Comparison of ENCODE assay signal across 8 cellular contexts in genomic region chr12:85057370-85057963, GRCh38. TPM values are rescaled to one million over a fixed set of nuclear protein-coding genes. Genes with fewer than 3 reads are reported as not detected.
DNase-seq lines count a peak whose midpoint lies in the region; ATAC-seq and TF ChIP-seq lines count a peak whose summit lies in the region.

No MANE protein-coding gene starts in this region.

- WGBS in heart right ventricle, 2 donors = 42 to 46% methylated on average over 2 of the region's 2 CpGs
- WGBS in aorta, 2 donors = 45 to 55% methylated on average over 2 of the region's 2 CpGs

- H3K4me1 ChIP-seq in heart right ventricle = peaks cover 0 to 3% (median 0%) of the 10 kb centered on the region in 9 donors
- no peaks in the 10 kb centered on the region for H3K4me1 ChIP-seq in aorta (ENCODE audit: control insufficient read depth in 1 of 2, insufficient read depth in 2 of 2, low read length in 2 of 2)

- peak; percentile 20 to 74 (median 66) for TF ChIP-seq CTCF in heart right ventricle (IDR thresholded peaks at IDR 0.05)

- no peaks in the 10 kb centered on the region for H3K36me3 ChIP-seq in heart right ventricle
- H3K36me3 ChIP-seq in SK-N-MC (ENCODE audit: insufficient read depth, low read length) = no peaks in the 10 kb centered on the region; the same call in 1 of the 2 replicates
- no peaks in the 10 kb centered on the region for H3K36me3 ChIP-seq in aorta (ENCODE audit: control insufficient read depth in 1 of 2, insufficient read depth in 2 of 2, low read length in 1 of 2)

- ATAC-seq in heart right ventricle (no peak), Right ventricle myocardium superior (ENCODE audit: poor library complexity) (no peak), GM21619 (IDR thresholded peaks at IDR 0.05; ENCODE audit: unreplicated experiment) (peak; percentile 87), aorta (ENCODE audit: low FRiP score) (no peak)

- H3K4me3 ChIP-seq in heart right ventricle = no peak overlapping the region
- no peak overlapping the region for H3K4me3 ChIP-seq in SK-N-MC
- H3K4me3 ChIP-seq in aorta (ENCODE audit: low read length in 2 of 2) = no peak overlapping the region

- H3K27ac ChIP-seq in heart right ventricle = no peak overlapping the region
- no peak overlapping the region for H3K27ac ChIP-seq in SK-N-MC
- H3K27ac ChIP-seq in aorta (ENCODE audit: low read depth in 1 of 2, low read length in 2 of 2) = no peak overlapping the region

- intact Hi-C loops in heart right ventricle (cut with DNase I) (no loop called here), Right ventricle myocardium superior (cut with DNase I) (no loop called here), aorta (cut with DNase I) (no loop called here)

- DNase-seq in heart right ventricle (peak in 1 of 2 donors; percentile 11), Right ventricle myocardium superior (no peak), KBM-7 (peak; percentile 35), SK-N-MC (ENCODE audit: low read depth, low spot score) (peak; percentile 45), fibroblast of peridontal ligament (ENCODE audit: extremely low read depth) (peak; percentile 72), putamen (ENCODE audit: low spot score) (peak; percentile 14), aorta (no peak)

- in situ Hi-C loops in KBM-7 (cut with MboI; ENCODE audit: low pct_unique_long_range_greater_than_20kb, low sequenced_read_pairs) = no loop called here

- no peak overlapping the region for H3K9ac ChIP-seq in SK-N-MC (ENCODE audit: insufficient read length)

- H3K27me3 ChIP-seq in heart right ventricle = no peaks in the 10 kb centered on the region
- H3K27me3 ChIP-seq in aorta (ENCODE audit: control insufficient read depth in 1 of 2, insufficient read depth in 2 of 2, low read length in 1 of 2) = no peaks in the 10 kb centered on the region

- H3K9me3 ChIP-seq in heart right ventricle (no peaks in the 10 kb centered on the region), SK-N-MC (ENCODE audit: low read depth, low read length) (no peaks in the 10 kb centered on the region), aorta (ENCODE audit: control insufficient read depth, low read length) (no peaks in the 10 kb centered on the region)

RNA-seq across cellular contexts. Expression of gene LRRIQ1, which starts 21.3 kb away (rescaled TPM):
- total RNA-seq in heart right ventricle (under 1 TPM in 9 of 10 donors, not detected in 1; 0.04 to 0.79 (median 0.14) TPM), Right ventricle myocardium superior (0.22 TPM), aorta (under 1 TPM; 0.19 to 0.99 TPM)
- polyA plus RNA-seq in heart right ventricle (under 1 TPM; 0.15 to 0.16 TPM), aorta (not detected)

RNA-seq across cellular contexts. Expression of gene TSPAN19, which starts 21.4 kb away (rescaled TPM):
- 1 to 10 TPM in 1 of 10 donors, under 1 TPM in 4, not detected in 5; 0.34 to 1.0 (median 0.47) TPM for total RNA-seq in heart right ventricle
- under 1 TPM; 0.06 to 0.80 TPM for polyA plus RNA-seq in heart right ventricle
- total RNA-seq in Right ventricle myocardium superior = 0.27 TPM
- not detected for total RNA-seq in aorta
- not detected for polyA plus RNA-seq in aorta

Comparison
In these comparisons a context has a peak if more than half of its experiments do, and no peak if none do; other contexts are left out.
1. DNase-seq: peak in KBM-7 (single experiment), SK-N-MC (single experiment), fibroblast of peridontal ligament (single experiment) and putamen (single experiment); none in Right ventricle myocardium superior (single experiment) and aorta (0 of 2).